ENCODE assay signal across 19 cellular contexts in genomic region chr1:41499591-41499990, GRCh38. TPM values are rescaled to one million over a fixed set of nuclear protein-coding genes. Genes with fewer than 3 reads are reported as not detected.
DNase-seq lines count a peak whose midpoint lies in the region; ATAC-seq and TF ChIP-seq lines count a peak whose summit lies in the region.
"Had no signal": no experiment of that assay in that cellular context is flagged by ENCODE, and none has a peak within 500 bp of the region (broad histone marks: within the 10 kb centered on the region; RNA-seq: fewer than 3 reads in every experiment).

No MANE protein-coding gene starts in this region.

- POLR2A ChIA-PET in activated CD8-positive, alpha-beta T cell treated with anti-CD3 and anti-CD28 coated beads, Interleukin-2, amount 10 ng/mL, durations not matched to agents 7 days and 5 days (lab: Charles Lee) = no interaction called here

- H3K9me3 Mint-ChIP-seq in endodermal cell = no peaks in the 10 kb centered on the region
- no peaks in the 10 kb centered on the region for H3K9me3 Mint-ChIP-seq in activated CD8-positive, alpha-beta T cell treated with anti-CD3 and anti-CD28 coated beads, Interleukin-2, amount 10 ng/mL, durations not matched to agents 7 days and 5 days (ENCODE audit: insufficient read depth)
- H3K9me3 Mint-ChIP-seq: natural killer cell treated with Interleukin-12 subunit alpha and Interleukin-12 subunit beta and Interleukin-15 and Interleukin-18, amount 100 ng/mL, for 72 hours; stimulated activated naive CD8-positive, alpha-beta T cell treated with anti-CD3 and anti-CD28 coated beads, Interleukin-15, amount 100 ng/mL, for 72 hours had no signal

- H3K27me3 ChIP-seq in endodermal cell (ENCODE audit: control insufficient read depth, insufficient read depth, low read length, poor library complexity, severe bottlenecking) = no peaks in the 10 kb centered on the region
- no peaks in the 10 kb centered on the region for H3K27me3 ChIP-seq in tibial nerve
- peaks cover 2% of the 10 kb centered on the region for H3K27me3 ChIP-seq in effector memory CD4-positive, alpha-beta T cell (replicated peaks; ENCODE audit: control insufficient read depth, insufficient read depth, low read length, poor library complexity, severe bottlenecking)
- H3K27me3 ChIP-seq: BE2C had no signal

- H3K36me3 Mint-ChIP-seq in endodermal cell (ENCODE audit: low read depth) = no peaks in the 10 kb centered on the region
- H3K36me3 Mint-ChIP-seq in activated CD8-positive, alpha-beta T cell treated with anti-CD3 and anti-CD28 coated beads, Interleukin-2, amount 10 ng/mL, durations not matched to agents 7 days and 5 days (ENCODE audit: low read depth) = no peaks in the 10 kb centered on the region
- H3K36me3 Mint-ChIP-seq: natural killer cell treated with Interleukin-12 subunit alpha and Interleukin-12 subunit beta and Interleukin-15 and Interleukin-18, amount 100 ng/mL, for 72 hours had no signal

- WGBS in endodermal cell (ENCODE audit: insufficient coverage in 1 of 2, insufficient read length in 1 of 2), 2 experiments = 91 to 100% methylated on average over 2 of the region's 2 CpGs
- 64 to 73% methylated on average over 2 of the region's 2 CpGs for WGBS in tibial nerve, 2 donors

- H3K4me3 ChIP-seq in endodermal cell (ENCODE audit: low read length) (no peak overlapping the region), tibial nerve (no peak overlapping the region)
- no peak overlapping the region for H3K4me3 ChIP-seq in effector memory CD4-positive, alpha-beta T cell (ENCODE audit: insufficient read depth, low read depth, low read length, poor library complexity, severe bottlenecking)
- H3K4me3 ChIP-seq: SK-N-MC had no signal

- no peak overlapping the region for H3K27ac ChIP-seq in endodermal cell (ENCODE audit: low read depth, low read length)
- H3K27ac ChIP-seq in tibial nerve = peak overlapping the region in 3 of 4 donors; percentile 29 to 97 (median 65)
- H3K27ac ChIP-seq in effector memory CD4-positive, alpha-beta T cell (ENCODE audit: insufficient read depth, low read length, poor library complexity, severe bottlenecking) = no peak overlapping the region
- H3K27ac ChIP-seq: SK-N-MC had no signal

- H3K4me1 ChIP-seq in endodermal cell (ENCODE audit: control insufficient read depth, insufficient read depth, low read length) (peaks cover 17% of the 10 kb centered on the region), tibial nerve (peaks cover 0 to 46% (median 22%) of the 10 kb centered on the region in 4 donors)
- H3K4me1 ChIP-seq in effector memory CD4-positive, alpha-beta T cell (ENCODE audit: control insufficient read depth, insufficient read depth, low read length, poor library complexity, severe bottlenecking) = peaks cover 5% of the 10 kb centered on the region

- no peak overlapping the region for H3K9ac ChIP-seq in endodermal cell (ENCODE audit: extremely low read depth, low read length, poor library complexity, severe bottlenecking)

- DNase-seq in RPMI8226 = peak; percentile 57
- peak; percentile 54 for DNase-seq in endodermal cell
- peak; percentile 67 for DNase-seq in myocyte (ENCODE audit: low read depth)
- DNase-seq in tibial nerve (ENCODE audit: low spot score in 2 of 2) = no peak
- DNase-seq in effector memory CD4-positive, alpha-beta T cell = no peak
- no peak for DNase-seq in activated CD8-positive, alpha-beta T cell treated with anti-CD3 and anti-CD28 coated beads, Interleukin-2, amount 10 ng/mL, durations not matched to agents 7 days and 5 days
- DNase-seq in stimulated activated CD4-positive, alpha-beta T cell treated with anti-CD3 and anti-CD28 coated beads, Interleukin-12 subunit alpha, Interleukin-12 subunit beta, amount 100 ng/mL, for 4 hours = no peak
- DNase-seq: activated CD4-positive, CD25-positive, alpha-beta regulatory T cell treated with anti-CD3 and anti-CD28 coated beads, Interleukin-2, amount 50 U/mL, for 72 hours; activated gamma-delta T cell; BE2C; MM.1S; NCI-H1694 treated with DMSO at 0.1 percent for 48 hours; NCI-H526; stimulated activated naive CD8-positive, alpha-beta T cell treated with anti-CD3 and anti-CD28 coated beads, Interleukin-15, amount 100 ng/mL, for 72 hours had no signal

- no peak overlapping the region for H3K4me3 Mint-ChIP-seq in endodermal cell
- H3K4me3 Mint-ChIP-seq in activated CD8-positive, alpha-beta T cell treated with anti-CD3 and anti-CD28 coated beads, Interleukin-2, amount 10 ng/mL, durations not matched to agents 7 days and 5 days = no peak overlapping the region
- H3K4me3 Mint-ChIP-seq: natural killer cell treated with Interleukin-12 subunit alpha and Interleukin-12 subunit beta and Interleukin-15 and Interleukin-18, amount 100 ng/mL, for 72 hours; stimulated activated naive CD8-positive, alpha-beta T cell treated with anti-CD3 and anti-CD28 coated beads, Interleukin-15, amount 100 ng/mL, for 72 hours had no signal

- CTCF ChIA-PET in activated CD8-positive, alpha-beta T cell treated with anti-CD3 and anti-CD28 coated beads, Interleukin-2, amount 10 ng/mL, durations not matched to agents 7 days and 5 days (lab: Charles Lee) = no interaction called here

- no peak overlapping the region for H3K27ac Mint-ChIP-seq in endodermal cell
- no peak overlapping the region for H3K27ac Mint-ChIP-seq in activated CD8-positive, alpha-beta T cell treated with anti-CD3 and anti-CD28 coated beads, Interleukin-2, amount 10 ng/mL, durations not matched to agents 7 days and 5 days
- H3K27ac Mint-ChIP-seq: natural killer cell treated with Interleukin-12 subunit alpha and Interleukin-12 subunit beta and Interleukin-15 and Interleukin-18, amount 100 ng/mL, for 72 hours; stimulated activated naive CD8-positive, alpha-beta T cell treated with anti-CD3 and anti-CD28 coated beads, Interleukin-15, amount 100 ng/mL, for 72 hours had no signal

- peaks cover 5% of the 10 kb centered on the region for H3K27me3 Mint-ChIP-seq in endodermal cell (ENCODE audit: insufficient read depth)
- H3K27me3 Mint-ChIP-seq in activated CD8-positive, alpha-beta T cell treated with anti-CD3 and anti-CD28 coated beads, Interleukin-2, amount 10 ng/mL, durations not matched to agents 7 days and 5 days (ENCODE audit: low read depth) = peaks cover 17% of the 10 kb centered on the region

- H3K4me1 Mint-ChIP-seq in endodermal cell = peaks cover 27% of the 10 kb centered on the region
- H3K4me1 Mint-ChIP-seq in activated CD8-positive, alpha-beta T cell treated with anti-CD3 and anti-CD28 coated beads, Interleukin-2, amount 10 ng/mL, durations not matched to agents 7 days and 5 days (ENCODE audit: low read depth) = peaks cover 5% of the 10 kb centered on the region

- TF ChIP-seq CTCF in endodermal cell (conservative IDR thresholded peaks at IDR 0.05) = no peak
- no peak for TF ChIP-seq CTCF in tibial nerve (IDR thresholded peaks at IDR 0.05)

- H3K36me3 ChIP-seq in endodermal cell (ENCODE audit: control insufficient read depth, insufficient read depth, low read length) (no peaks in the 10 kb centered on the region), tibial nerve (no peaks in the 10 kb centered on the region)
- H3K36me3 ChIP-seq in effector memory CD4-positive, alpha-beta T cell (ENCODE audit: control insufficient read depth, insufficient read depth, low read length) = no peaks in the 10 kb centered on the region
- H3K36me3 ChIP-seq: BE2C had no signal

- TF ChIP-seq POLR2A in tibial nerve (IDR thresholded peaks at IDR 0.05) = no peak

- TF ChIP-seq EP300 in tibial nerve (IDR thresholded peaks at IDR 0.05) = no peak

- ATAC-seq in activated CD8-positive, alpha-beta T cell treated with anti-CD3 and anti-CD28 coated beads, Interleukin-2, amount 10 ng/mL, durations not matched to agents 7 days and 5 days = no peak
- ATAC-seq: stimulated activated naive CD8-positive, alpha-beta T cell treated with anti-CD3 and anti-CD28 coated beads, Interleukin-15, amount 100 ng/mL, for 72 hours had no signal

- H3K9me3 ChIP-seq in endodermal cell (ENCODE audit: control insufficient read depth, low read length) = no peaks in the 10 kb centered on the region
- no peaks in the 10 kb centered on the region for H3K9me3 ChIP-seq in tibial nerve
- H3K9me3 ChIP-seq in effector memory CD4-positive, alpha-beta T cell (ENCODE audit: control insufficient read depth, low read length) = no peaks in the 10 kb centered on the region
- H3K9me3 ChIP-seq: BE2C had no signal

RNA-seq across cellular contexts. Expression of gene EDN2, which starts 15.1 kb away (rescaled TPM):
- total RNA-seq in endodermal cell (not detected), myocyte (0.73 TPM in 1 of 2 replicates, not detected in the other), tibial nerve (1 to 10 TPM in 1 of 4 donors, under 1 TPM in 1, not detected in 2; 0.78 to 3.1 TPM)
- 0.18 TPM for polyA plus RNA-seq in endodermal cell (2013, experiment 1 of 2)
- not detected for polyA plus RNA-seq in endodermal cell (2013, experiment 2 of 2)
- not detected for polyA plus RNA-seq in myocyte (2012)
- total RNA-seq in activated CD8-positive, alpha-beta T cell treated with anti-CD3 and anti-CD28 coated beads, Interleukin-2, amount 10 ng/mL, durations not matched to agents 7 days and 5 days = not detected
- total RNA-seq: cerebellum; liver; natural killer cell treated with Interleukin-12 subunit alpha and Interleukin-12 subunit beta and Interleukin-15 and Interleukin-18, amount 100 ng/mL, for 72 hours; pulmonary artery endothelial cell had no signal

Comparison
In these comparisons a context has a peak if more than half of its experiments do, and no peak if none do; other contexts are left out.
1. DNase-seq: peak in RPMI8226 (single experiment), endodermal cell (single experiment) and myocyte (single experiment); none in tibial nerve (0 of 2), effector memory CD4-positive, alpha-beta T cell (0 of 3), activated CD8-positive, alpha-beta T cell treated with anti-CD3 and anti-CD28 coated beads, Interleukin-2, amount 10 ng/mL, durations not matched to agents 7 days and 5 days (single experiment) and stimulated activated CD4-positive, alpha-beta T cell treated with anti-CD3 and anti-CD28 coated beads, Interleukin-12 subunit alpha, Interleukin-12 subunit beta, amount 100 ng/mL, for 4 hours (single experiment).
2. H3K27ac ChIP-seq: peak in tibial nerve (3 of 4); none in endodermal cell (single experiment) and effector memory CD4-positive, alpha-beta T cell (single experiment).